In the genomic region with DNA sequence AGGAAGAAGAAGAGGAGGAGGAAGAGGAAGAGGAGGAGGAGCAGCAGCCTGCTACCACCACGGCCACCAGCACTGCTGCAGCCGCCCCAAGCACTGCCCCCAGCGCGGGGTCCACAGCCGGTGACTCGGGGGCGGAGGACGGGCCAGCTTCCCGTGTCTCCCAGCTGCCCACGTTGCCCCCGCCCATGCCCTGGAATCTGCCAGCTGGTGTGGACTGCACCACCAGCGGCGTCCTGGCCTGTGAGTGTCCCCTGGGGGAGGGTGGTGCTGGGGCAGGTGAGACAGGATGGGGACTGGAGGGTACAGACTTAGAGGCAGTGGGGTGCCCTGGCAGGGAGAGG, we compare ENCODE assay signal across 29 cellular contexts. TPM values are rescaled to one million over a fixed set of nuclear protein-coding genes. Genes with fewer than 3 reads are reported as not detected.
DNase-seq lines count a peak whose midpoint lies in the region; ATAC-seq and TF ChIP-seq lines count a peak whose summit lies in the region.
"Had no signal": no experiment of that assay in that cellular context is flagged by ENCODE, and none has a peak within 500 bp of the region (broad histone marks: within the 10 kb centered on the region; RNA-seq: fewer than 3 reads in every experiment).

No MANE protein-coding gene starts in this region.

- peak; percentile 10 for ATAC-seq in stimulated activated naive CD8-positive, alpha-beta T cell treated with anti-CD3 and anti-CD28 coated beads, Interleukin-15, amount 100 ng/mL, for 72 hours
- ATAC-seq in stimulated activated naive CD8-positive, alpha-beta T cell treated with anti-CD3 and anti-CD28 coated beads, Interleukin-15, Interleukin-2, amounts not matched to agents 100 U/mL and 50 U/mL, for 24 hours, result no peak
- ATAC-seq in RWPE2 (ENCODE audit: low read depth), result no peak
- no peak for ATAC-seq in stimulated activated naive B cell treated with anti-CD40 and anti-IgM and Interleukin-4, amounts not matched to agents 10 μg/mL and 1 μg/mL and 100 μg/mL, for 72 hours (replicated peaks)
- ATAC-seq: GM23338 had no signal

- H3K4me1 ChIP-seq in RWPE2 (ENCODE audit: insufficient read depth, poor library complexity, severe bottlenecking), result no peaks in the 10 kb centered on the region
- H3K4me1 ChIP-seq in mesenchymal stem cell (ENCODE audit: control insufficient read depth, insufficient read depth, low read depth, low read length), result peaks cover 4% of the 10 kb centered on the region

- DNase-seq in stimulated activated naive CD8-positive, alpha-beta T cell treated with anti-CD3 and anti-CD28 coated beads, Interleukin-15, amount 100 ng/mL, for 72 hours, result no peak
- no peak for DNase-seq in stimulated activated naive CD8-positive, alpha-beta T cell treated with anti-CD3 and anti-CD28 coated beads, Interleukin-15, Interleukin-2, amounts not matched to agents 100 U/mL and 50 U/mL, for 24 hours
- DNase-seq in RWPE2 (ENCODE audit: low spot score) (peak; percentile 63), mesenchymal stem cell (no peak), iPS-NIHi7 (ENCODE audit: extremely low spot score) (no peak), retina (no peak), inferior parietal cortex (ENCODE audit: extremely low spot score) (no peak)
- DNase-seq in stimulated activated naive B cell treated with anti-CD40 and anti-IgM and Interleukin-4, amounts not matched to agents 10 μg/mL and 1 μg/mL and 100 μg/mL, for 72 hours, result no peak
- DNase-seq: CD4-positive, alpha-beta T cell; DMS53; HCEC 1CT; Kasumi-1; MV-4-11; NCI-H1105; NCI-H146; NCI-H1930; NCI-H2107; NCI-H446; NCI-H526; NCI-H82; NK-92 treated with Interleukin-12 subunit alpha and Interleukin-12 subunit beta, amount 100 ng/mL, for 24 hours; PC-9; RPMI8226; SIG-M5; SK-N-SH; SW 1271 had no signal

- H3K27ac Mint-ChIP-seq in stimulated activated naive CD8-positive, alpha-beta T cell treated with anti-CD3 and anti-CD28 coated beads, Interleukin-15, amount 100 ng/mL, for 72 hours, result peak overlapping the region in 1 of 2 donors; percentile 94
- H3K27ac Mint-ChIP-seq in stimulated activated naive B cell treated with anti-CD40 and anti-IgM and Interleukin-4, amounts not matched to agents 10 μg/mL and 1 μg/mL and 100 μg/mL, for 72 hours, result peak overlapping the region; percentile 69
- H3K27ac Mint-ChIP-seq: CD4-positive, alpha-beta T cell had no signal

- no peaks in the 10 kb centered on the region for H3K27me3 Mint-ChIP-seq in stimulated activated naive CD8-positive, alpha-beta T cell treated with anti-CD3 and anti-CD28 coated beads, Interleukin-15, amount 100 ng/mL, for 72 hours
- no peaks in the 10 kb centered on the region for H3K27me3 Mint-ChIP-seq in stimulated activated naive B cell treated with anti-CD40 and anti-IgM and Interleukin-4, amounts not matched to agents 10 μg/mL and 1 μg/mL and 100 μg/mL, for 72 hours
- H3K27me3 Mint-ChIP-seq: CD4-positive, alpha-beta T cell had no signal

- peaks cover 53% of the 10 kb centered on the region for H3K79me1 ChIP-seq in mesenchymal stem cell (replicated peaks; ENCODE audit: low read length, poor library complexity, severe bottlenecking)

- H2AK5ac ChIP-seq in mesenchymal stem cell (ENCODE audit: low read length, severe bottlenecking), result no peak overlapping the region

- H2BK5ac ChIP-seq in mesenchymal stem cell (ENCODE audit: low read depth, low read length, poor library complexity, severe bottlenecking), result no peak overlapping the region

- H3K36me3 ChIP-seq in RWPE2 (ENCODE audit: low read depth), result peaks cover 68% of the 10 kb centered on the region
- peaks cover 74 to 94% of the 10 kb centered on the region in 2 experiments for H3K36me3 ChIP-seq in mesenchymal stem cell (ENCODE audit: control insufficient read depth in 1 of 2, insufficient read depth in 2 of 2, low read depth in 1 of 2, low read length in 2 of 2)

- H3K4ac ChIP-seq in mesenchymal stem cell (ENCODE audit: low read depth in 1 of 2, low read length in 2 of 2), result no peak overlapping the region

- H4K8ac ChIP-seq in mesenchymal stem cell (ENCODE audit: low read length), result peak overlapping the region; percentile 13

- no peaks in the 10 kb centered on the region for H3K9me3 Mint-ChIP-seq in stimulated activated naive CD8-positive, alpha-beta T cell treated with anti-CD3 and anti-CD28 coated beads, Interleukin-15, amount 100 ng/mL, for 72 hours
- H3K9me3 Mint-ChIP-seq in stimulated activated naive B cell treated with anti-CD40 and anti-IgM and Interleukin-4, amounts not matched to agents 10 μg/mL and 1 μg/mL and 100 μg/mL, for 72 hours, result no peaks in the 10 kb centered on the region
- H3K9me3 Mint-ChIP-seq: CD4-positive, alpha-beta T cell had no signal

- no peak overlapping the region for H3K9ac ChIP-seq in mesenchymal stem cell (ENCODE audit: low read length)
- H3K9ac ChIP-seq: SK-N-SH had no signal

- H3K27ac ChIP-seq in RWPE2 (ENCODE audit: poor library complexity, severe bottlenecking), result no peak overlapping the region
- H3K27ac ChIP-seq in mesenchymal stem cell (ENCODE audit: low read length, poor library complexity, severe bottlenecking), result no peak overlapping the region
- H3K27ac ChIP-seq: BLaER1 treated with 17β-estradiol and CSF1 and Interleukin-3, amounts not matched to agents 10 nM and 100 nM; HL-60; PC-9 had no signal

- H3K4me3 ChIP-seq in RWPE2 (ENCODE audit: severe bottlenecking), result no peak overlapping the region
- H3K4me3 ChIP-seq in mesenchymal stem cell (ENCODE audit: insufficient read depth in 1 of 2, low read depth in 1 of 2, low read length in 2 of 2), result no peak overlapping the region
- H3K4me3 ChIP-seq: BLaER1 treated with 17β-estradiol and CSF1 and Interleukin-3, amounts not matched to agents 10 nM and 100 nM; GM23338; PC-9 had no signal

- H3K23ac ChIP-seq in mesenchymal stem cell (ENCODE audit: low read length in 2 of 2), result no peak overlapping the region

- H4K91ac ChIP-seq in mesenchymal stem cell (ENCODE audit: low read length), result no peak overlapping the region

- H2AFZ ChIP-seq in mesenchymal stem cell (ENCODE audit: low read depth, low read length), result no peak overlapping the region
- H2AFZ ChIP-seq: GM23338, PC-9 had no signal

- peaks cover 8% of the 10 kb centered on the region for H3K4me1 Mint-ChIP-seq in stimulated activated naive CD8-positive, alpha-beta T cell treated with anti-CD3 and anti-CD28 coated beads, Interleukin-15, amount 100 ng/mL, for 72 hours
- peaks cover 3 to 5% of the 10 kb centered on the region in 2 donors for H3K4me1 Mint-ChIP-seq in stimulated activated naive B cell treated with anti-CD40 and anti-IgM and Interleukin-4, amounts not matched to agents 10 μg/mL and 1 μg/mL and 100 μg/mL, for 72 hours

- no peak overlapping the region for H3K18ac ChIP-seq in mesenchymal stem cell (ENCODE audit: low read depth in 1 of 2, low read length in 2 of 2)

- no peak overlapping the region for H2BK120ac ChIP-seq in mesenchymal stem cell (ENCODE audit: low read depth, low read length)

- H3K4me2 ChIP-seq in mesenchymal stem cell (ENCODE audit: low read length, poor library complexity, severe bottlenecking), result no peak overlapping the region
- H3K4me2 ChIP-seq: BLaER1 treated with 17β-estradiol and CSF1 and Interleukin-3, amounts not matched to agents 10 nM and 100 nM; GM23338; PC-9; SK-N-SH had no signal

- peaks cover 39 to 61% of the 10 kb centered on the region in 2 donors for H3K36me3 Mint-ChIP-seq in stimulated activated naive B cell treated with anti-CD40 and anti-IgM and Interleukin-4, amounts not matched to agents 10 μg/mL and 1 μg/mL and 100 μg/mL, for 72 hours

- no peak overlapping the region for H3K4me3 Mint-ChIP-seq in stimulated activated naive CD8-positive, alpha-beta T cell treated with anti-CD3 and anti-CD28 coated beads, Interleukin-15, amount 100 ng/mL, for 72 hours
- no peak overlapping the region for H3K4me3 Mint-ChIP-seq in stimulated activated naive B cell treated with anti-CD40 and anti-IgM and Interleukin-4, amounts not matched to agents 10 μg/mL and 1 μg/mL and 100 μg/mL, for 72 hours
- H3K4me3 Mint-ChIP-seq: CD4-positive, alpha-beta T cell; GM23338 had no signal

- H2BK15ac ChIP-seq in mesenchymal stem cell (ENCODE audit: low read depth, poor library complexity, severe bottlenecking), result no peak overlapping the region

- H2BK12ac ChIP-seq in mesenchymal stem cell (ENCODE audit: low read length in 2 of 2), result no peak overlapping the region

- TF ChIP-seq CTCF in RWPE2 (IDR thresholded peaks at IDR 0.05; ENCODE audit: poor library complexity, severe bottlenecking), result no peak

- H3K9me3 ChIP-seq in RWPE2 (ENCODE audit: severe bottlenecking) (no peaks in the 10 kb centered on the region), mesenchymal stem cell (ENCODE audit: control insufficient read depth, low read length) (no peaks in the 10 kb centered on the region)
- H3K9me3 ChIP-seq: BLaER1 treated with 17β-estradiol and CSF1 and Interleukin-3, amounts not matched to agents 10 nM and 100 nM; SK-N-SH had no signal

- 98% methylated on average over 13 of the region's 13 CpGs for WGBS in mesenchymal stem cell

- H3K14ac ChIP-seq in mesenchymal stem cell (ENCODE audit: low read length in 2 of 2), result no peak overlapping the region

- H3K27me3 ChIP-seq in RWPE2 (ENCODE audit: insufficient read depth, poor library complexity, severe bottlenecking), result no peaks in the 10 kb centered on the region
- no peaks in the 10 kb centered on the region for H3K27me3 ChIP-seq in mesenchymal stem cell (ENCODE audit: control insufficient read depth in 1 of 2, insufficient read depth in 1 of 2, low read length in 2 of 2)
- H3K27me3 ChIP-seq: BLaER1 treated with 17β-estradiol and CSF1 and Interleukin-3, amounts not matched to agents 10 nM and 100 nM had no signal

RNA-seq across cellular contexts. Expression of gene SCAF1, which starts 11.4 kb away (rescaled TPM):
- polyA plus RNA-seq in mesenchymal stem cell (2013, experiment 1 of 2), result 43.0 TPM
- 38.9 TPM for polyA plus RNA-seq in mesenchymal stem cell (2013, experiment 2 of 2)

RNA-seq across cellular contexts. Expression of gene IRF3, which starts 12.2 kb away (rescaled TPM):
- 73.1 TPM for polyA plus RNA-seq in mesenchymal stem cell (2013, experiment 1 of 2)
- polyA plus RNA-seq in mesenchymal stem cell (2013, experiment 2 of 2), result 76.3 TPM

RNA-seq across cellular contexts. Expression of gene BCL2L12, which starts 12.3 kb away (rescaled TPM):
- polyA plus RNA-seq in mesenchymal stem cell (2013, experiment 1 of 2), result 20.5 TPM
- 20.9 TPM for polyA plus RNA-seq in mesenchymal stem cell (2013, experiment 2 of 2)

RNA-seq across cellular contexts. Expression of gene RRAS, which starts 13.5 kb away (rescaled TPM):
- polyA plus RNA-seq in mesenchymal stem cell (2013, experiment 1 of 2), result 129 TPM
- polyA plus RNA-seq in mesenchymal stem cell (2013, experiment 2 of 2), result 134 TPM

RNA-seq across cellular contexts. Expression of gene PRMT1, which starts 23.6 kb away (rescaled TPM):
- 111 TPM for polyA plus RNA-seq in mesenchymal stem cell (2013, experiment 1 of 2)
- polyA plus RNA-seq in mesenchymal stem cell (2013, experiment 2 of 2), result 103 TPM
